Comparison of ENCODE assay signal across 20 cellular contexts in genomic region chr15:90382305-90382704, GRCh38.
"Had no signal": no experiment of that assay in that cellular context is flagged by ENCODE, and none has a peak within 500 bp of the region (broad histone marks: within the 10 kb centered on the region; RNA-seq: fewer than 3 reads in every experiment).

No MANE protein-coding gene starts in this region.

- ATAC-seq: left lung; natural killer cell; stimulated activated naive B cell treated with anti-CD40 and anti-IgM and Interleukin-4, amounts not matched to agents 10 μg/mL and 1 μg/mL and 100 μg/mL, for 72 hours; T-cell had no signal

- DNase-seq: activated CD4-positive, alpha-beta T cell treated with anti-CD3 and anti-CD28 coated beads for 1 hour; activated CD4-positive, alpha-beta T cell treated with anti-CD3 and anti-CD28 coated beads, Interleukin-2, amount 50 U/mL, for 4 hours; activated effector memory CD4-positive, alpha-beta T cell treated with anti-CD3 and anti-CD28 coated beads, Interleukin-2, amount 50 U/mL, for 16 hours; activated T-cell treated with anti-CD3 and anti-CD28 coated beads, Interleukin-2, amount 50 U/mL, for 48 hours; caudate nucleus; colonic mucosa; kidney; left lung; mesenchymal stem cell; natural killer cell; retina; SK-N-SH; stimulated activated CD4-positive, alpha-beta T cell treated with anti-CD3 and anti-CD28 coated beads, Interleukin-2, amount 100 ng/mL, for 48 hours; stimulated activated naive B cell treated with anti-CD40 and anti-IgM and Interleukin-4, amounts not matched to agents 10 μg/mL and 1 μg/mL and 100 μg/mL, for 72 hours; T-cell; thyroid gland had no signal

- H3K27me3 Mint-ChIP-seq: activated naive CD4-positive, alpha-beta T cell treated with anti-CD3 and anti-CD28 coated beads, Interleukin-2, amount 50 U/mL, for 24 hours; stimulated activated naive B cell treated with anti-CD40 and anti-IgM and Interleukin-4, amounts not matched to agents 10 μg/mL and 1 μg/mL and 100 μg/mL, for 72 hours; T-cell had no signal

- H3K27ac ChIP-seq: adrenal gland, colonic mucosa, left lung, neutrophil, thyroid gland, VCaP had no signal

- H3K27ac Mint-ChIP-seq: activated naive CD4-positive, alpha-beta T cell treated with anti-CD3 and anti-CD28 coated beads, Interleukin-2, amount 50 U/mL, for 24 hours; natural killer cell; stimulated activated naive B cell treated with anti-CD40 and anti-IgM and Interleukin-4, amounts not matched to agents 10 μg/mL and 1 μg/mL and 100 μg/mL, for 72 hours; T-cell had no signal

- H3K4me3 ChIP-seq: adrenal gland, colonic mucosa, left lung, thyroid gland had no signal

- H3K9me3 Mint-ChIP-seq: activated naive CD4-positive, alpha-beta T cell treated with anti-CD3 and anti-CD28 coated beads, Interleukin-2, amount 50 U/mL, for 24 hours had no signal

- H3K4me3 Mint-ChIP-seq: activated naive CD4-positive, alpha-beta T cell treated with anti-CD3 and anti-CD28 coated beads, Interleukin-2, amount 50 U/mL, for 24 hours; natural killer cell; stimulated activated naive B cell treated with anti-CD40 and anti-IgM and Interleukin-4, amounts not matched to agents 10 μg/mL and 1 μg/mL and 100 μg/mL, for 72 hours; T-cell had no signal

- H3K36me3 Mint-ChIP-seq: natural killer cell had no signal

- H3K36me3 ChIP-seq: adrenal gland, colonic mucosa, left lung, neutrophil, thyroid gland had no signal

- H3K27me3 ChIP-seq: adrenal gland, colonic mucosa, left lung, thyroid gland had no signal

- H3K9me3 ChIP-seq: colonic mucosa, SK-N-SH, thyroid gland had no signal

- H3K4me1 ChIP-seq: adrenal gland, colonic mucosa, thyroid gland had no signal
